In the genomic region with DNA sequence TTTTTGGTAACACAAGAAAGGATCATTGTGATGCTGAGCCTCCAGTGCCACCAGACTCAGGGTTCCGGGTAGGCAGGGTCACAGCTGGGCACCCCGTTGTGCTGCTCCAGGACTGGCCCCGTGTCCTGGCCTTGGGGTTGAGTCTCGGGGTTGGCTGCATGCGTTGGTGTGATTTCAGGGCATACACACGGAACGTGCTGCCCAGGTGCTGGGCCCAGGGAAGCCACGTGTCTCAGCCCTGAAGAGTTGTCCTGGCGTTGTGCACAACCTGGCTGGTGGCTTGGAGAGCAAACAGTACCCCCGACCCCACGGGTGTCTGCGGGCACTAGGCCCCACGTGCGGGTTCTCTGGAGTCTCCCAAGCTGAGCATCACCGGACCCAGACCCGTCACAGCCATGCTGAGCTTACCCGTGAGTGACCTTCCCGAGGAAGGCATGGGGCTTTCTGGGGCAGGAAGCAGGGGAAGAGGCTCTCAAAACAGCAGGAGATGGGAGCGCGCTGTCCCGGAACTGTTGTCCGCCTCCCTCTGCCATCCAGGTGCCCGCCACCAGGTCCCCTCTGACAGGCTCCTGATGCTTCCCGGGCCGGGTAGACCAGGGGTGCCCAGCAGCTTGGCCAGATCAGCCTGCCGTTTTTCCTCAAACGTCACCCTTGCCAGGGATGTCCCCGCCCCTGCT, we compare ENCODE assay signal across 1 cellular context.
TF ChIP-seq lines count a peak whose summit lies in the region.

No MANE protein-coding gene starts in this region.

TF ChIP-seq in HepG2, 621 proteins besides CTCF, POLR2A, EP300 and RAD21 (continued from another document):
- TF ChIP-seq, protein P1, sequence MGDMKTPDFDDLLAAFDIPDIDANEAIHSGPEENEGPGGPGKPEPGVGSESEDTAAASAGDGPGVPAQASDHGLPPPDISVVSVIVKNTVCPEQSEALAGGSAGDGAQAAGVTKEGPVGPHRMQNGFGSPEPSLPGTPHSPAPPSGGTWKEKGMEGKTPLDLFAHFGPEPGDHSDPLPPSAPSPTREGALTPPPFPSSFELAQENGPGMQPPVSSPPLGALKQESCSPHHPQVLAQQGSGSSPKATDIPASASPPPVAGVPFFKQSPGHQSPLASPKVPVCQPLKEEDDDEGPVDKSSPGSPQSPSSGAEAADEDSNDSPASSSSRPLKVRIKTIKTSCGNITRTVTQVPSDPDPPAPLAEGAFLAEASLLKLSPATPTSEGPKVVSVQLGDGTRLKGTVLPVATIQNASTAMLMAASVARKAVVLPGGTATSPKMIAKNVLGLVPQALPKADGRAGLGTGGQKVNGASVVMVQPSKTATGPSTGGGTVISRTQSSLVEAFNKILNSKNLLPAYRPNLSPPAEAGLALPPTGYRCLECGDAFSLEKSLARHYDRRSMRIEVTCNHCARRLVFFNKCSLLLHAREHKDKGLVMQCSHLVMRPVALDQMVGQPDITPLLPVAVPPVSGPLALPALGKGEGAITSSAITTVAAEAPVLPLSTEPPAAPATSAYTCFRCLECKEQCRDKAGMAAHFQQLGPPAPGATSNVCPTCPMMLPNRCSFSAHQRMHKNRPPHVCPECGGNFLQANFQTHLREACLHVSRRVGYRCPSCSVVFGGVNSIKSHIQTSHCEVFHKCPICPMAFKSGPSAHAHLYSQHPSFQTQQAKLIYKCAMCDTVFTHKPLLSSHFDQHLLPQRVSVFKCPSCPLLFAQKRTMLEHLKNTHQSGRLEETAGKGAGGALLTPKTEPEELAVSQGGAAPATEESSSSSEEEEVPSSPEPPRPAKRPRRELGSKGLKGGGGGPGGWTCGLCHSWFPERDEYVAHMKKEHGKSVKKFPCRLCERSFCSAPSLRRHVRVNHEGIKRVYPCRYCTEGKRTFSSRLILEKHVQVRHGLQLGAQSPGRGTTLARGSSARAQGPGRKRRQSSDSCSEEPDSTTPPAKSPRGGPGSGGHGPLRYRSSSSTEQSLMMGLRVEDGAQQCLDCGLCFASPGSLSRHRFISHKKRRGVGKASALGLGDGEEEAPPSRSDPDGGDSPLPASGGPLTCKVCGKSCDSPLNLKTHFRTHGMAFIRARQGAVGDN (CRISPR knock-in tag; IDR thresholded peaks at IDR 0.05): 0 out of 2 replicates have a peak, but pooled peaks have one; percentile 19
- TF ChIP-seq ZBTB38 (CRISPR knock-in tag; IDR thresholded peaks at IDR 0.05) (no peak), SMC3 (IDR thresholded peaks at IDR 0.05; ENCODE audit: low read length) (no peak), RNF2 (conservative IDR thresholded peaks at IDR 0.05; ENCODE audit: low read depth) (no peak)
- TF ChIP-seq, protein P2, sequence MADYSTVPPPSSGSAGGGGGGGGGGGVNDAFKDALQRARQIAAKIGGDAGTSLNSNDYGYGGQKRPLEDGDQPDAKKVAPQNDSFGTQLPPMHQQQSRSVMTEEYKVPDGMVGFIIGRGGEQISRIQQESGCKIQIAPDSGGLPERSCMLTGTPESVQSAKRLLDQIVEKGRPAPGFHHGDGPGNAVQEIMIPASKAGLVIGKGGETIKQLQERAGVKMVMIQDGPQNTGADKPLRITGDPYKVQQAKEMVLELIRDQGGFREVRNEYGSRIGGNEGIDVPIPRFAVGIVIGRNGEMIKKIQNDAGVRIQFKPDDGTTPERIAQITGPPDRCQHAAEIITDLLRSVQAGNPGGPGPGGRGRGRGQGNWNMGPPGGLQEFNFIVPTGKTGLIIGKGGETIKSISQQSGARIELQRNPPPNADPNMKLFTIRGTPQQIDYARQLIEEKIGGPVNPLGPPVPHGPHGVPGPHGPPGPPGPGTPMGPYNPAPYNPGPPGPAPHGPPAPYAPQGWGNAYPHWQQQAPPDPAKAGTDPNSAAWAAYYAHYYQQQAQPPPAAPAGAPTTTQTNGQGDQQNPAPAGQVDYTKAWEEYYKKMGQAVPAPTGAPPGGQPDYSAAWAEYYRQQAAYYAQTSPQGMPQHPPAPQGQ (CRISPR knock-in tag; IDR thresholded peaks at IDR 0.05; ENCODE audit: borderline replicate concordance): no peak
